ENCODE assay signal across 1 cellular context in the genomic region with DNA sequence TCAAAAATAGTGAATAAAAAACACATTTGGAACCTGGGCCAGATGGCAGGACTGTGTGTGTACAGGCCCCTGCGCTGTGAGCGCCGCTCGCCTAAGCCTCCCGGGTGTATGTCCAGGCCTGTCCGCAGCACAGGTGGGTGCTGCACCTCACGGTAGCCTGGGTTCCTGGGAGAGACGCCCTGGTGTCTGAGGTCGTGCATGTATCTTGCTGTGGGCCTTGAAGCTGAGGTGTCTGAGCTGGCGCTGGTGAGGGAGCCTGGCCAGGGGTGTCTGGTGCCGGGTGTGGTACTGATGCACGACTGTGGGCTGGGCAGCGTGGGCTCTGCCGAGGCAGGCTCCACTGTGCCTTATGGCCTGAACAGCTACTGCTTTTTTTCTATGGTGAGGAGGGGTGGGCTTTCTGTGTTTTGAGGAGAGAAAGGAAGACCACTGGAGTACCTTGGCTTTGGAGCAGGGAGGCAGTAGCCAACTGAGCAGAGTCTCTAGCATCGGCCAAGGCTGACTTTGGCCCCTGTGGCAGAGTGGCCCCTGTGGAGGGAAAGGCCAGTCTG.
TF ChIP-seq lines count a peak whose summit lies in the region.

No MANE protein-coding gene starts in this region.

TF ChIP-seq in K562, 482 proteins besides CTCF, POLR2A, EP300 and RAD21 (continued from another document and continues in another):
- TF ChIP-seq, protein P1, sequence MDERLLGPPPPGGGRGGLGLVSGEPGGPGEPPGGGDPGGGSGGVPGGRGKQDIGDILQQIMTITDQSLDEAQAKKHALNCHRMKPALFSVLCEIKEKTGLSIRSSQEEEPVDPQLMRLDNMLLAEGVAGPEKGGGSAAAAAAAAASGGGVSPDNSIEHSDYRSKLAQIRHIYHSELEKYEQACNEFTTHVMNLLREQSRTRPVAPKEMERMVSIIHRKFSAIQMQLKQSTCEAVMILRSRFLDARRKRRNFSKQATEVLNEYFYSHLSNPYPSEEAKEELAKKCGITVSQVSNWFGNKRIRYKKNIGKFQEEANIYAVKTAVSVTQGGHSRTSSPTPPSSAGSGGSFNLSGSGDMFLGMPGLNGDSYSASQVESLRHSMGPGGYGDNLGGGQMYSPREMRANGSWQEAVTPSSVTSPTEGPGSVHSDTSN (CRISPR knock-in tag; IDR thresholded peaks at IDR 0.05; ENCODE audit: low read depth) = no peak
- TF ChIP-seq, protein P1 (tag; conservative IDR thresholded peaks at IDR 0.05; ENCODE audit: low read depth) = no peak
- TF ChIP-seq, protein P2, sequence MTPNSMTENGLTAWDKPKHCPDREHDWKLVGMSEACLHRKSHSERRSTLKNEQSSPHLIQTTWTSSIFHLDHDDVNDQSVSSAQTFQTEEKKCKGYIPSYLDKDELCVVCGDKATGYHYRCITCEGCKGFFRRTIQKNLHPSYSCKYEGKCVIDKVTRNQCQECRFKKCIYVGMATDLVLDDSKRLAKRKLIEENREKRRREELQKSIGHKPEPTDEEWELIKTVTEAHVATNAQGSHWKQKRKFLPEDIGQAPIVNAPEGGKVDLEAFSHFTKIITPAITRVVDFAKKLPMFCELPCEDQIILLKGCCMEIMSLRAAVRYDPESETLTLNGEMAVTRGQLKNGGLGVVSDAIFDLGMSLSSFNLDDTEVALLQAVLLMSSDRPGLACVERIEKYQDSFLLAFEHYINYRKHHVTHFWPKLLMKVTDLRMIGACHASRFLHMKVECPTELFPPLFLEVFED (CRISPR knock-in tag; conservative IDR thresholded peaks at IDR 0.05) = peak; percentile 82
- peak; percentile 84 for TF ChIP-seq THAP12 (CRISPR knock-in tag; IDR thresholded peaks at IDR 0.05)
- TF ChIP-seq ZFPM2 (CRISPR knock-in tag; IDR thresholded peaks at IDR 0.05) = 0 out of 2 replicates have a peak, but pooled peaks have one; percentile 16
- TF ChIP-seq MYNN (IDR thresholded peaks at IDR 0.05) = peak; percentile 41; the same call in 1 of the 2 replicates
- TF ChIP-seq MYNN (CRISPR knock-in tag; IDR thresholded peaks at IDR 0.05) = no peak
- peak; percentile 79 for TF ChIP-seq WHSC1 (IDR thresholded peaks at IDR 0.05; ENCODE audit: low read length)
- TF ChIP-seq TAF7 (tag; IDR thresholded peaks at IDR 0.05) = no peak
- TF ChIP-seq PTRF (tag; IDR thresholded peaks at IDR 0.05) = no peak
- no peak for TF ChIP-seq ZNF143 (CRISPR knock-in tag; IDR thresholded peaks at IDR 0.05)
- no peak for TF ChIP-seq TFE3 (CRISPR knock-in tag; IDR thresholded peaks at IDR 0.05)
- TF ChIP-seq HNRNPH1 (optimal IDR thresholded peaks at IDR 0.05; ENCODE audit: low read depth, low read length) = no peak
- TF ChIP-seq MTA2 (IDR thresholded peaks at IDR 0.05; ENCODE audit: low read depth) = no peak
- 0 out of 2 replicates have a peak, but pooled peaks have one; percentile 9 for TF ChIP-seq E2F3 (CRISPR knock-in tag; IDR thresholded peaks at IDR 0.05)
- TF ChIP-seq SIN3A (IDR thresholded peaks at IDR 0.05; ENCODE audit: borderline replicate concordance in 2 of 2, control insufficient read depth in 1 of 2, low read depth in 2 of 2, low read length in 2 of 2) = 0 out of 4 replicates have a peak, but pooled peaks of 1 of the 2 experiments have one; percentile 15
- TF ChIP-seq GABPB2 (CRISPR knock-in tag; conservative IDR thresholded peaks at IDR 0.05) = peak; percentile 57; the same call in 1 of the 2 replicates
- no peak for TF ChIP-seq SP1 (CRISPR knock-in tag; IDR thresholded peaks at IDR 0.05)
- no peak for TF ChIP-seq ZNF644 (tag; IDR thresholded peaks at IDR 0.05; ENCODE audit: low read depth)
- TF ChIP-seq NFE2 (IDR thresholded peaks at IDR 0.05; ENCODE audit: low read depth) = no peak
- TF ChIP-seq ZNF146 (CRISPR knock-in tag; IDR thresholded peaks at IDR 0.05; ENCODE audit: unreplicated experiment) = no peak
- peak; percentile 46; the same call in 1 of the 2 replicates for TF ChIP-seq HDAC6 (IDR thresholded peaks at IDR 0.05; ENCODE audit: low read depth, low read length)
- TF ChIP-seq TAF1 (IDR thresholded peaks at IDR 0.05; ENCODE audit: control insufficient read depth, extremely low read depth, insufficient read depth, low read length, severe bottlenecking) = no peak
- TF ChIP-seq ZNF780A (CRISPR knock-in tag; IDR thresholded peaks at IDR 0.05) = no peak
- no peak for TF ChIP-seq ZKSCAN8 (CRISPR knock-in tag; IDR thresholded peaks at IDR 0.05)
- no peak for TF ChIP-seq RBM15 (IDR thresholded peaks at IDR 0.05; ENCODE audit: insufficient read depth, low read length)
- TF ChIP-seq ZNF280A (IDR thresholded peaks at IDR 0.05; ENCODE audit: low read depth, partially characterized antibody) = no peak
- no peak for TF ChIP-seq JUND (IDR thresholded peaks at IDR 0.05; ENCODE audit: borderline replicate concordance, low read depth, low read length)
- TF ChIP-seq JUND (tag; IDR thresholded peaks at IDR 0.05; ENCODE audit: borderline replicate concordance, low read depth, low read length) = 0 out of 3 replicates have a peak, but pooled peaks have one; percentile 19
- no peak for TF ChIP-seq ZBTB40 (IDR thresholded peaks at IDR 0.05)
- peak; percentile 63; the same call in 1 of the 2 replicates for TF ChIP-seq ZBTB40 (CRISPR knock-in tag; IDR thresholded peaks at IDR 0.05)
- no peak for TF ChIP-seq E2F6 (IDR thresholded peaks at IDR 0.05; ENCODE audit: borderline replicate concordance in 1 of 2, extremely low read depth in 1 of 2, insufficient read depth in 1 of 2, insufficient read length in 1 of 2, low read depth in 1 of 2, low read length in 1 of 2, poor library complexity in 1 of 2, severe bottlenecking in 1 of 2)
- no peak for TF ChIP-seq ZNF740 (CRISPR knock-in tag; IDR thresholded peaks at IDR 0.05)
- TF ChIP-seq ZNF740 (tag; IDR thresholded peaks at IDR 0.05) = no peak; a peak in 1 of 4 replicates
- TF ChIP-seq GTF2E2 (tag; IDR thresholded peaks at IDR 0.05) = no peak; the same call in 1 of the 2 replicates
- 0 out of 2 replicates have a peak, but pooled peaks have one; percentile 18 for TF ChIP-seq ELF2 (CRISPR knock-in tag; IDR thresholded peaks at IDR 0.05)
- TF ChIP-seq STAT5B (CRISPR knock-in tag; IDR thresholded peaks at IDR 0.05) = no peak
